ENCODE assay signal across 21 cellular contexts in the genomic region with DNA sequence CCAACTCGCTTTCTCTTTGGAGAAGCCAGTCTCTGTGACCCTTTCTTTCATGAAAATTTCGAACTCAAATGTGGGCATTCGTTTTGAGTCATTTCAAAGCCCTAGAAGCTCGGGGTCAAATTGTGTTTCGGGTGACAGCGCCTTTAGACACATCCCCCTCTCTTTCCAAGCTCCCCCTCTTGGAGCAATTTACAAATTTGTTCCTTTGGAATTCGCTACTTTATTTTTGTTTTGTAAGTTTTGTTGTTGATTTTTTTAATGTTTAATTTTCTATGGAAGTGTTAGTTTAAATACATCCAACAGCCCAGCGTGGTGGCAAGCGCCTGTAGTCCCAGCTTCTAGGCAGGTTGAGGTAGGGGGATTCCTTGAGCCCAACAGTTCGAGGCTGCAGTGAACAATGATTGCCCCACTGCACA. TPM values are rescaled to one million over a fixed set of nuclear protein-coding genes. Genes with fewer than 3 reads are reported as not detected.
A peak's percentile ranks its signal among the peaks of the same experiment; 100 is the strongest.
DNase-seq lines count a peak whose midpoint lies in the region; ATAC-seq, FAIRE-seq and TF ChIP-seq lines count a peak whose summit lies in the region.
"Had no signal": no experiment of that assay in that cellular context is flagged by ENCODE, and none has a peak within 500 bp of the region (broad histone marks: within the 10 kb centered on the region; RNA-seq: fewer than 3 reads in every experiment).

No MANE protein-coding gene starts in this region.

- ATAC-seq in CD8-positive, alpha-beta T cell, result no peak
- ATAC-seq: GM12878, HCT116, left lung had no signal

- no peak for DNase-seq in CD8-positive, alpha-beta T cell
- DNase-seq in endodermal cell (no peak), neural progenitor cell (ENCODE audit: low spot score) (no peak), H54 (ENCODE audit: insufficient read length, low spot score) (no peak), C1 segment of cervical spinal cord (lab: John Stamatoyannopoulos, UW) (no peak), globus pallidus (ENCODE audit: low spot score) (no peak)
- DNase-seq: activated CD4-positive, CD25-positive, alpha-beta regulatory T cell treated with anti-CD3 and anti-CD28 coated beads, Interleukin-2, amount 50 U/mL, for 72 hours; hippocampal formation; IMR-90; NCI-H2107; NCI-H774; T-helper 1 cell had no signal

- TF ChIP-seq POLR2A in H54 (IDR thresholded peaks at IDR 0.05; ENCODE audit: low read depth, low read length), result no peak

- no peak overlapping the region for H3K4me2 ChIP-seq in neural progenitor cell

- H3K9me3 Mint-ChIP-seq in CD8-positive, alpha-beta T cell, result no peaks in the 10 kb centered on the region
- H3K9me3 Mint-ChIP-seq in IgD-negative memory B cell (peaks cover 0 to 2% (median 0%) of the 10 kb centered on the region in 3 donors), endodermal cell (no peaks in the 10 kb centered on the region), neural progenitor cell (no peaks in the 10 kb centered on the region)

- H3K9ac ChIP-seq in endodermal cell (ENCODE audit: extremely low read depth, low read length, poor library complexity, severe bottlenecking) (no peak overlapping the region), neural progenitor cell (no peak overlapping the region)

- 7 to 10% methylated on average over 4 to 10 of the region's 10 CpGs for WGBS in endodermal cell (ENCODE audit: insufficient coverage in 1 of 2, insufficient read length in 1 of 2), 2 experiments

- H3K4me1 Mint-ChIP-seq in CD8-positive, alpha-beta T cell (ENCODE audit: low read depth), result peaks cover 34% of the 10 kb centered on the region
- H3K4me1 Mint-ChIP-seq in IgD-negative memory B cell (peaks cover 14 to 29% (median 19%) of the 10 kb centered on the region in 3 donors), endodermal cell (peaks cover 13% of the 10 kb centered on the region), neural progenitor cell (peaks cover 13% of the 10 kb centered on the region)

- no peak overlapping the region for H3K27ac Mint-ChIP-seq in CD8-positive, alpha-beta T cell
- H3K27ac Mint-ChIP-seq in IgD-negative memory B cell (peak overlapping the region in 2 of 3 donors; percentile 76 to 80), endodermal cell (no peak overlapping the region), neural progenitor cell (no peak overlapping the region)

- H3K27me3 ChIP-seq in CD8-positive, alpha-beta T cell (ENCODE audit: insufficient read depth, low read length), result peaks cover 41% of the 10 kb centered on the region
- H3K27me3 ChIP-seq in endodermal cell (ENCODE audit: control insufficient read depth, insufficient read depth, low read length, poor library complexity, severe bottlenecking) (peaks cover 78% of the 10 kb centered on the region), neural progenitor cell (peaks cover 92% of the 10 kb centered on the region)

- POLR2A ChIA-PET in CD8-positive, alpha-beta T cell (lab: Charles Lee), result no interaction called here

- CTCF ChIA-PET in CD8-positive, alpha-beta T cell (lab: Charles Lee), result interaction anchor here (1.1 kb wide), 1 partner anchor 9 kb away, joined by 7 read pairs; no protein-coding TSS in a partner anchor

- H3K27ac ChIP-seq in CD8-positive, alpha-beta T cell (ENCODE audit: low read depth, low read length), result no peak overlapping the region
- no peak overlapping the region for H3K27ac ChIP-seq in endodermal cell (ENCODE audit: low read depth, low read length)
- H3K27ac ChIP-seq in neural progenitor cell, result no peak overlapping the region
- H3K27ac ChIP-seq: esophagus muscularis mucosa, left lung had no signal

- no peaks in the 10 kb centered on the region for H3K36me3 ChIP-seq in CD8-positive, alpha-beta T cell (ENCODE audit: insufficient read depth, low read length)
- H3K36me3 ChIP-seq in endodermal cell (ENCODE audit: control insufficient read depth, insufficient read depth, low read length), result no peaks in the 10 kb centered on the region
- no peaks in the 10 kb centered on the region for H3K36me3 ChIP-seq in neural progenitor cell
- H3K36me3 ChIP-seq: esophagus muscularis mucosa, left lung had no signal

- H3K4me3 ChIP-seq in CD8-positive, alpha-beta T cell (ENCODE audit: low read depth, low read length), result no peak overlapping the region
- H3K4me3 ChIP-seq in endodermal cell (ENCODE audit: low read length) (no peak overlapping the region), neural progenitor cell (no peak overlapping the region)
- H3K4me3 ChIP-seq: GM12878, left lung had no signal

- peaks cover 51% of the 10 kb centered on the region for H3K27me3 Mint-ChIP-seq in CD8-positive, alpha-beta T cell (ENCODE audit: low read depth)
- peaks cover 51% of the 10 kb centered on the region for H3K27me3 Mint-ChIP-seq in IgD-negative memory B cell
- H3K27me3 Mint-ChIP-seq in endodermal cell (ENCODE audit: insufficient read depth), result peaks cover 77% of the 10 kb centered on the region
- peaks cover 68% of the 10 kb centered on the region for H3K27me3 Mint-ChIP-seq in neural progenitor cell (ENCODE audit: insufficient read depth, low read depth)

- peaks cover 60% of the 10 kb centered on the region for H4K20me1 ChIP-seq in neural progenitor cell (ENCODE audit: low read depth)

- H3F3A ChIP-seq in neural progenitor cell (ENCODE audit: low read depth), result no peaks in the 10 kb centered on the region

- FAIRE-seq in H54 (lab: Jason Lieb, UNC), result no peak
- FAIRE-seq: GM12878 had no signal

- intact Hi-C loops in CD8-positive, alpha-beta T cell (cut with DNase I, micrococcal nuclease), result no loop called here

- H3K79me2 ChIP-seq in neural progenitor cell (ENCODE audit: low read depth), result no peaks in the 10 kb centered on the region

- H3K4me1 ChIP-seq in CD8-positive, alpha-beta T cell (ENCODE audit: insufficient read depth, low read length), result peaks cover 36% of the 10 kb centered on the region
- H3K4me1 ChIP-seq in endodermal cell (ENCODE audit: control insufficient read depth, insufficient read depth, low read length), result no peaks in the 10 kb centered on the region
- H3K4me1 ChIP-seq in neural progenitor cell, result peaks cover 13% of the 10 kb centered on the region

- no peak overlapping the region for H2AFZ ChIP-seq in neural progenitor cell (replicated peaks)

- no peak for TF ChIP-seq CTCF in CD8-positive, alpha-beta T cell (IDR thresholded peaks at IDR 0.05)
- no peak for TF ChIP-seq CTCF in endodermal cell (conservative IDR thresholded peaks at IDR 0.05)
- no peak for TF ChIP-seq CTCF in neural progenitor cell (IDR thresholded peaks at IDR 0.05)

- no peaks in the 10 kb centered on the region for H3K36me3 Mint-ChIP-seq in CD8-positive, alpha-beta T cell
- peaks cover 1% of the 10 kb centered on the region for H3K36me3 Mint-ChIP-seq in IgD-negative memory B cell
- H3K36me3 Mint-ChIP-seq in endodermal cell (ENCODE audit: low read depth), result no peaks in the 10 kb centered on the region
- H3K36me3 Mint-ChIP-seq in neural progenitor cell, result no peaks in the 10 kb centered on the region

- H3K9me3 ChIP-seq in CD8-positive, alpha-beta T cell (ENCODE audit: low read length), result no peaks in the 10 kb centered on the region
- H3K9me3 ChIP-seq in endodermal cell (ENCODE audit: control insufficient read depth, low read length) (no peaks in the 10 kb centered on the region), neural progenitor cell (ENCODE audit: low read depth) (no peaks in the 10 kb centered on the region)
- H3K9me3 ChIP-seq: esophagus muscularis mucosa, left lung had no signal

- peak overlapping the region; percentile 42 for H3K4me3 Mint-ChIP-seq in CD8-positive, alpha-beta T cell
- peak overlapping the region; percentile 75 to 86 (median 84) for H3K4me3 Mint-ChIP-seq in IgD-negative memory B cell
- peak overlapping the region; percentile 45 for H3K4me3 Mint-ChIP-seq in endodermal cell
- peak overlapping the region; percentile 72 for H3K4me3 Mint-ChIP-seq in neural progenitor cell

RNA-seq across cellular contexts. Expression of gene BARX1, which starts 4.6 kb away (rescaled TPM):
- under 1 TPM; 0.54 to 0.78 TPM for total RNA-seq in CD8-positive, alpha-beta T cell
- 0.33 TPM for polyA plus RNA-seq in IgD-negative memory B cell
- total RNA-seq in endodermal cell (under 1 TPM in 1 of 2 donors, not detected in 1; 0.35 TPM), neural progenitor cell (ENCODE audit: low replicate concordance) (0.17 and 2.9 TPM in 2 replicates)
- 2.9 TPM for polyA plus RNA-seq in endodermal cell (2013, experiment 1 of 2)
- 2.2 TPM for polyA plus RNA-seq in endodermal cell (2013, experiment 2 of 2)
- total RNA-seq: GM12878, IMR-90, left lung, myocyte, renal cortical epithelial cell, RPMI7951, urinary bladder had no signal
- polyA plus RNA-seq: GM12878, IMR-90, urinary bladder had no signal

Comparison
In these comparisons a context has a peak if more than half of its experiments do, and no peak if none do; other contexts are left out.
1. H3K27ac Mint-ChIP-seq: peak in IgD-negative memory B cell (2 of 3); none in CD8-positive, alpha-beta T cell (single experiment), endodermal cell (single experiment) and neural progenitor cell (single experiment).
2. Peak in every context shown above with its lines, with median percentiles within 50 percentile points of each other: H3K4me3 Mint-ChIP-seq.